Comparison of ENCODE assay signal across 1 cellular context in genomic region chrX:124348152-124348551, GRCh38.
TF ChIP-seq lines count a peak whose summit lies in the region.

No MANE protein-coding gene starts in this region.

TF ChIP-seq in H1, 55 proteins besides CTCF, POLR2A, EP300 and RAD21:
- TF ChIP-seq YY1 (IDR thresholded peaks at IDR 0.05; ENCODE audit: low read depth, low read length) (no peak), NRF1 (IDR thresholded peaks at IDR 0.05; ENCODE audit: low read depth, low read length) (no peak), MAX (IDR thresholded peaks at IDR 0.05) (no peak), ASH2L (IDR thresholded peaks at IDR 0.05; ENCODE audit: low read length) (no peak), SP4 (IDR thresholded peaks at IDR 0.05; ENCODE audit: low read length) (no peak), TBP (IDR thresholded peaks at IDR 0.05; ENCODE audit: low read depth, low read length) (no peak), MAFK (IDR thresholded peaks at IDR 0.05; ENCODE audit: low read depth, low read length) (no peak), TAF7 (optimal IDR thresholded peaks at IDR 0.05; ENCODE audit: borderline replicate concordance, low read depth, low read length) (no peak), CREB1 (IDR thresholded peaks at IDR 0.05) (no peak), KDM5A (IDR thresholded peaks at IDR 0.05; ENCODE audit: low read length) (no peak)
